Comparison of ENCODE assay signal across 8 cellular contexts in the genomic region with DNA sequence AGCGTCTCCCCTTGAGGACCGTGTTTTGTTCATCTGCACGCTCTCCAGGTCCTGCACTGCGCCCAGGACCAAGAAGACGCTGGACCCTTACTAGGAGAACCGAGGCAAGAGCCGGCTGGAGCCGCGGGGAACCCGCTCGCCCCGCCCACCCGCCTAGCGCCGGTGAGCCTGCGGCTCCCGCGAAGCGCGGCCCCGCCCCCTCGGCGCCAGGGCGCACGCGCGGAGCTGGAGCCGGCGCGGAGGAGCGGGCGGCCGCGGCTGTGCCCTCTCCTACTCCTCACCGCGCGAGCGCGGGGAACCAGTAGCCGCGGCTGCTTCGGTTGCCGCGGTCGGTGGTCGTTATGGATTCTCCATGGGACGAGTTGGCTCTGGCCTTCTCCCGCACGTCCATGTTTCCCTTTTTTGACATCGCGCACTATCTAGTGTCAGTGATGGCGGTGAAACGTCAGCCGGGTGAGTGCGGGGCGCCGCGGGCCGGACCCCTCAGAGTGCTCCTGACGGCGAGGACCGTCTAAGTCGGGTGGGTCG. TPM values are rescaled to one million over a fixed set of nuclear protein-coding genes. Genes with fewer than 3 reads are reported as not detected.
DNase-seq lines count a peak whose midpoint lies in the region; ATAC-seq and TF ChIP-seq lines count a peak whose summit lies in the region.

A gene with protein sequence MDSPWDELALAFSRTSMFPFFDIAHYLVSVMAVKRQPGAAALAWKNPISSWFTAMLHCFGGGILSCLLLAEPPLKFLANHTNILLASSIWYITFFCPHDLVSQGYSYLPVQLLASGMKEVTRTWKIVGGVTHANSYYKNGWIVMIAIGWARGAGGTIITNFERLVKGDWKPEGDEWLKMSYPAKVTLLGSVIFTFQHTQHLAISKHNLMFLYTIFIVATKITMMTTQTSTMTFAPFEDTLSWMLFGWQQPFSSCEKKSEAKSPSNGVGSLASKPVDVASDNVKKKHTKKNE (plus strand): TSS at position 222 of the 528 bp plus-strand sequence. CDS start 120 bp downstream, at position 342.

- peak within 1 kb of the TSS; percentile 79 for H3K4me3 ChIP-seq in AG10803 (ENCODE audit: low read length)
- peak within 1 kb of the TSS; percentile 86 for H3K4me3 ChIP-seq in choroid plexus epithelial cell (ENCODE audit: low read depth, low read length)

- TF ChIP-seq CTCF in AG10803 (conservative IDR thresholded peaks at IDR 0.05; ENCODE audit: low read length): no peak
- no peak for TF ChIP-seq CTCF in choroid plexus epithelial cell (conservative IDR thresholded peaks at IDR 0.05; ENCODE audit: low read depth, low read length)

- peak; percentile 59 for DNase-seq in AG10803 (ENCODE audit: low read depth)
- peak; percentile 43 for DNase-seq in NCI-H2227 treated with DMSO at 0.1 percent for 48 hours (lab: John Stamatoyannopoulos, UW)
- DNase-seq in activated CD4-positive, alpha-beta T cell treated with anti-CD3 and anti-CD28 coated beads for 1 hour: peak; percentile 66
- peak; percentile 71 for DNase-seq in choroid plexus epithelial cell (ENCODE audit: low read depth)
- DNase-seq in left lobe of liver (ENCODE audit: low spot score): peak; percentile 84
- peak; percentile 81 to 85 for DNase-seq in stimulated activated CD4-positive, alpha-beta T cell treated with anti-CD3 and anti-CD28 coated beads, Interleukin-2, amount 100 ng/mL, for 24 hours

- ATAC-seq in GM18907 (IDR thresholded peaks at IDR 0.05; ENCODE audit: unreplicated experiment) (peak; percentile 81), HG03108 (IDR thresholded peaks at IDR 0.05; ENCODE audit: unreplicated experiment) (peak; percentile 74), left lobe of liver (peak; percentile 95)

RNA-seq across cellular contexts. Expression of the gene that starts here (rescaled TPM):
- 12.9 TPM for total RNA-seq in left lobe of liver

Comparison
In these comparisons a context has a peak if more than half of its experiments do, and no peak if none do; other contexts are left out.
1. Peak in every context shown above with its lines: DNase-seq, ATAC-seq and H3K4me3 ChIP-seq.